ENCODE assay signal across 29 cellular contexts in the genomic region with DNA sequence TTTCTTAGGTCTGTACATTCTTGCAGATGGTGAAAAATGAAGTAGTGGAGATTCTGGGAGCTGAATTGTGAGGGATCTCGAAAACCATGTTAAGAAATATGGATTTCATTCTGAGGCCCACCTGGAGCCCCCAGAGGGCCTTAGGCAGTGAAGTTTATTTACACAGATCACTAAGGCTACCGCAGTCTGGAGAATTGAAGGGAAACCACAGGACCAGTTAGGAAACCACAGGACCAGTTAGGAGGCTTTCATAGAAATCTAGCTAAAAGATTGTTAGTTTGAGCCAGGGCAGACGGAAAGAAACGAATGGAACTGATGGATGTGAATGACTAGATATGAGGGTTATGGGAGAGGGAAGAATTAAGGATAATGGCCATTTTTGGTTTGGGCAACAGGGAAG. TPM values are rescaled to one million over a fixed set of nuclear protein-coding genes. Genes with fewer than 3 reads are reported as not detected.
DNase-seq lines count a peak whose midpoint lies in the region; ATAC-seq and TF ChIP-seq lines count a peak whose summit lies in the region.
"Had no signal": no experiment of that assay in that cellular context is flagged by ENCODE, and none has a peak within 500 bp of the region (broad histone marks: within the 10 kb centered on the region; RNA-seq: fewer than 3 reads in every experiment).

No MANE protein-coding gene starts in this region.

- H3K27ac ChIP-seq in DND-41 (ENCODE audit: low read length) = no peak overlapping the region
- no peak overlapping the region for H3K27ac ChIP-seq in SK-N-SH (ENCODE audit: low read depth in 2 of 2, low read length in 1 of 2)
- H3K27ac ChIP-seq: cardiac muscle cell, coronary artery, epithelial cell of prostate, prostate gland, thyroid gland, vagina had no signal

- intact Hi-C loops in cardiac septum (cut with DNase I) = no loop called here

- DNase-seq in DND-41 = peak; percentile 51
- peak; percentile 61 for DNase-seq in MV-4-11 (lab: John Stamatoyannopoulos, UW)
- no peak for DNase-seq in effector memory CD8-positive, alpha-beta T cell
- DNase-seq in activated CD4-positive, alpha-beta T cell treated with anti-CD3 and anti-CD28 coated beads, Interleukin-2, amount 10 ng/mL, durations not matched to agents 7 days and 5 days = no peak
- DNase-seq in cardiac septum (ENCODE audit: low spot score) = no peak
- DNase-seq in SKM-1 treated with dmso at 0.1 percent for 144 hours (lab: John Stamatoyannopoulos, UW; ENCODE audit: unreplicated experiment) = no peak
- no peak for DNase-seq in SK-N-SH
- DNase-seq: ACHN; activated gamma-delta T cell; activated T-cell treated with anti-CD3 and anti-CD28 coated beads, Interleukin-2, amount 50 U/mL, for 24 hours; BE2C; effector CD8-positive, alpha-beta T cell; immature natural killer cell; IMR-90; MG63; natural killer cell; NCI-H1694; NCI-H82; nucleus accumbens; stimulated activated CD4-positive, alpha-beta T cell treated with anti-CD3 and anti-CD28 coated beads, Interleukin-4, amount 100 ng/mL, for 1 hour; thyroid gland had no signal

- no peaks in the 10 kb centered on the region for H3K9me3 Mint-ChIP-seq in effector memory CD8-positive, alpha-beta T cell
- H3K9me3 Mint-ChIP-seq in activated CD4-positive, alpha-beta T cell treated with anti-CD3 and anti-CD28 coated beads, Interleukin-2, amount 10 ng/mL, durations not matched to agents 7 days and 5 days = no peaks in the 10 kb centered on the region
- H3K9me3 Mint-ChIP-seq: activated T-cell treated with anti-CD3 and anti-CD28 coated beads, Interleukin-2, amount 50 U/mL, for 24 hours; immature natural killer cell; natural killer cell had no signal

- TF ChIP-seq EP300 in SK-N-SH (IDR thresholded peaks at IDR 0.05; ENCODE audit: borderline replicate concordance in 1 of 2, low read depth in 1 of 2, low read length in 1 of 2) = no peak

- H3K4me3 ChIP-seq in DND-41 (ENCODE audit: low read depth in 1 of 2, low read length in 2 of 2) (no peak overlapping the region), SK-N-SH (ENCODE audit: low read depth in 2 of 2, low read length in 1 of 2) (no peak overlapping the region)
- H3K4me3 ChIP-seq: cardiac muscle cell, coronary artery, HAP-1, MG63, prostate gland, thyroid gland, vagina had no signal

- H3K79me2 ChIP-seq in DND-41 (ENCODE audit: insufficient read depth, low read length) (no peaks in the 10 kb centered on the region), SK-N-SH (ENCODE audit: insufficient read depth) (no peaks in the 10 kb centered on the region)

- H3F3A ChIP-seq in SK-N-SH (replicated peaks; ENCODE audit: insufficient read depth) = peaks cover 7% of the 10 kb centered on the region

- peaks cover 5% of the 10 kb centered on the region for H3K27me3 ChIP-seq in DND-41 (ENCODE audit: insufficient read depth, low read length, poor library complexity)
- 0 out of 2 replicates have a peak, but pooled peaks cover 5% of the 10 kb centered on the region for H3K27me3 ChIP-seq in SK-N-SH (ENCODE audit: insufficient read depth)
- H3K27me3 ChIP-seq: BE2C, cardiac muscle cell, MG63, thyroid gland, vagina had no signal

- no peak overlapping the region for H3K9ac ChIP-seq in DND-41 (ENCODE audit: low read depth, low read length)
- no peak overlapping the region for H3K9ac ChIP-seq in SK-N-SH

- POLR2A ChIA-PET in activated CD4-positive, alpha-beta T cell treated with anti-CD3 and anti-CD28 coated beads, Interleukin-2, amount 10 ng/mL, durations not matched to agents 7 days and 5 days (lab: Charles Lee) = no interaction called here
- POLR2A ChIA-PET in SK-N-SH (lab: Yijun Ruan, JAX) = no interaction called here

- H3K27me3 Mint-ChIP-seq in effector memory CD8-positive, alpha-beta T cell = peaks cover 8 to 15% of the 10 kb centered on the region in 2 donors
- peaks cover 8% of the 10 kb centered on the region for H3K27me3 Mint-ChIP-seq in activated CD4-positive, alpha-beta T cell treated with anti-CD3 and anti-CD28 coated beads, Interleukin-2, amount 10 ng/mL, durations not matched to agents 7 days and 5 days

- no peak overlapping the region; the same call in 1 of the 2 replicates for H3K4me2 ChIP-seq in DND-41 (ENCODE audit: insufficient read depth, low read length)
- H3K4me2 ChIP-seq in SK-N-SH = no peak overlapping the region

- H3K4me3 Mint-ChIP-seq in effector memory CD8-positive, alpha-beta T cell = no peak overlapping the region
- no peak overlapping the region for H3K4me3 Mint-ChIP-seq in activated CD4-positive, alpha-beta T cell treated with anti-CD3 and anti-CD28 coated beads, Interleukin-2, amount 10 ng/mL, durations not matched to agents 7 days and 5 days
- H3K4me3 Mint-ChIP-seq: activated T-cell treated with anti-CD3 and anti-CD28 coated beads, Interleukin-2, amount 50 U/mL, for 24 hours; immature natural killer cell; natural killer cell had no signal

- peaks cover 4 to 8% of the 10 kb centered on the region in 2 donors for H3K4me1 Mint-ChIP-seq in effector memory CD8-positive, alpha-beta T cell (ENCODE audit: low read depth in 2 of 2)
- H3K4me1 Mint-ChIP-seq in activated CD4-positive, alpha-beta T cell treated with anti-CD3 and anti-CD28 coated beads, Interleukin-2, amount 10 ng/mL, durations not matched to agents 7 days and 5 days = peaks cover 23% of the 10 kb centered on the region
- H3K4me1 Mint-ChIP-seq: immature natural killer cell, natural killer cell had no signal

- ATAC-seq in DND-41 (ENCODE audit: insufficient read depth, low read depth) = peak; percentile 97
- peak; percentile 58 for ATAC-seq in HG03432 (IDR thresholded peaks at IDR 0.05; ENCODE audit: unreplicated experiment)
- peak; percentile 69 for ATAC-seq in effector memory CD8-positive, alpha-beta T cell (replicated peaks)
- ATAC-seq: SK-N-SH treated with all-trans-retinoic acid at 6 μM for 48 hours had no signal

- CTCF ChIA-PET in activated CD4-positive, alpha-beta T cell treated with anti-CD3 and anti-CD28 coated beads, Interleukin-2, amount 10 ng/mL, durations not matched to agents 7 days and 5 days (lab: Charles Lee) = interaction anchor here (3.6 to 4.1 kb wide), 2 partner anchors 9 to 89 kb away, joined by 18 to 22 read pairs; no protein-coding TSS in a partner anchor
- CTCF ChIA-PET in SK-N-SH (lab: Yijun Ruan, JAX) = interaction anchor here (1.0 to 16.1 kb wide), 8 partner anchors 9 to 90 kb away, joined by 3 to 275 read pairs (median 5); no protein-coding TSS in a partner anchor

- H3K36me3 Mint-ChIP-seq in effector memory CD8-positive, alpha-beta T cell (ENCODE audit: insufficient read depth) = no peaks in the 10 kb centered on the region
- no peaks in the 10 kb centered on the region for H3K36me3 Mint-ChIP-seq in activated CD4-positive, alpha-beta T cell treated with anti-CD3 and anti-CD28 coated beads, Interleukin-2, amount 10 ng/mL, durations not matched to agents 7 days and 5 days (ENCODE audit: low read depth)
- H3K36me3 Mint-ChIP-seq: immature natural killer cell, natural killer cell had no signal

- no peaks in the 10 kb centered on the region for H4K20me1 ChIP-seq in DND-41 (ENCODE audit: insufficient read depth, low read length)
- no peaks in the 10 kb centered on the region for H4K20me1 ChIP-seq in SK-N-SH (ENCODE audit: insufficient read depth)

- H3K9me3 ChIP-seq in DND-41 (ENCODE audit: insufficient read depth, low read length, severe bottlenecking) = no peaks in the 10 kb centered on the region
- no peaks in the 10 kb centered on the region for H3K9me3 ChIP-seq in SK-N-SH
- H3K9me3 ChIP-seq: BE2C, HAP-1, MG63, prostate gland, thyroid gland, vagina had no signal

- no peak for TF ChIP-seq RAD21 in SK-N-SH (IDR thresholded peaks at IDR 0.05; ENCODE audit: low read length)

- H2AFZ ChIP-seq in DND-41 (ENCODE audit: low read depth, low read length) (no peak overlapping the region), SK-N-SH (ENCODE audit: low read depth) (no peak overlapping the region)

- H3K9me2 ChIP-seq in SK-N-SH = no peaks in the 10 kb centered on the region

- TF ChIP-seq CTCF in DND-41 (IDR thresholded peaks at IDR 0.05; ENCODE audit: borderline replicate concordance, extremely low read depth, low read length, poor library complexity, severe bottlenecking) = no peak
- no peak for TF ChIP-seq CTCF in SK-N-SH (IDR thresholded peaks at IDR 0.05)

- 74% methylated on average over 4 of the region's 4 CpGs for WGBS in SK-N-SH (ENCODE audit: low lambda C conversion rate)

- peaks cover 30% of the 10 kb centered on the region for H3K4me1 ChIP-seq in DND-41 (ENCODE audit: insufficient read depth, low read length)
- H3K4me1 ChIP-seq in SK-N-SH (ENCODE audit: control insufficient read depth in 1 of 2, insufficient read depth in 2 of 2, low read depth in 1 of 2, low read length in 1 of 2) = peaks cover 0 to 14% of the 10 kb centered on the region in 2 experiments; a peak in 3 of 4 replicates
- H3K4me1 ChIP-seq: BE2C, HAP-1, prostate gland had no signal

- no peak overlapping the region for H3K27ac Mint-ChIP-seq in effector memory CD8-positive, alpha-beta T cell
- H3K27ac Mint-ChIP-seq in activated CD4-positive, alpha-beta T cell treated with anti-CD3 and anti-CD28 coated beads, Interleukin-2, amount 10 ng/mL, durations not matched to agents 7 days and 5 days = no peak overlapping the region
- H3K27ac Mint-ChIP-seq: activated T-cell treated with anti-CD3 and anti-CD28 coated beads, Interleukin-2, amount 50 U/mL, for 24 hours; immature natural killer cell; natural killer cell had no signal

- H3K36me3 ChIP-seq in DND-41 (ENCODE audit: insufficient read depth, low read length) = no peaks in the 10 kb centered on the region
- no peaks in the 10 kb centered on the region for H3K36me3 ChIP-seq in SK-N-SH (replicated peaks in 1 of 2; ENCODE audit: control insufficient read depth in 1 of 2, insufficient read depth in 2 of 2, low read length in 1 of 2)
- H3K36me3 ChIP-seq: BE2C, cardiac muscle cell, HAP-1, MG63, prostate gland, thyroid gland, vagina had no signal

RNA-seq across cellular contexts. Expression of gene CBLN3, which starts 7.2 kb away (rescaled TPM):
- total RNA-seq in activated CD4-positive, alpha-beta T cell treated with anti-CD3 and anti-CD28 coated beads, Interleukin-2, amount 10 ng/mL, durations not matched to agents 7 days and 5 days = 1 to 10 TPM; 5.2 to 5.3 TPM
- total RNA-seq in cardiac septum = 1.2 TPM
- polyA plus RNA-seq in SK-N-SH (2012; rRNA removed) = 1.8 TPM in 2 replicates
- polyA plus RNA-seq in SK-N-SH (2012; cell fraction: cytosol; rRNA removed) = 0.92 and 0.93 TPM in 2 replicates
- polyA plus RNA-seq in SK-N-SH (2012; cell fraction: nucleus; rRNA removed) = 12.6 and 14.2 TPM in 2 replicates
- polyA plus RNA-seq: immature natural killer cell had no signal

RNA-seq across cellular contexts. Expression of gene KHNYN, which starts 7.5 kb away (rescaled TPM):
- 10 to 100 TPM; 59.7 to 71.5 TPM for total RNA-seq in activated CD4-positive, alpha-beta T cell treated with anti-CD3 and anti-CD28 coated beads, Interleukin-2, amount 10 ng/mL, durations not matched to agents 7 days and 5 days
- total RNA-seq in cardiac septum = 23.5 TPM
- 18.3 and 21.8 TPM in 2 replicates for polyA plus RNA-seq in SK-N-SH (2012; rRNA removed)
- polyA plus RNA-seq in SK-N-SH (2012; cell fraction: cytosol; rRNA removed) = 9.9 and 13.6 TPM in 2 replicates
- polyA plus RNA-seq in SK-N-SH (2012; cell fraction: nucleus; rRNA removed) = 43.9 and 56.3 TPM in 2 replicates

RNA-seq across cellular contexts. Expression of gene SDR39U1, which starts 20.3 kb away (rescaled TPM):
- 10 to 100 TPM; 52.8 to 54.9 TPM for total RNA-seq in activated CD4-positive, alpha-beta T cell treated with anti-CD3 and anti-CD28 coated beads, Interleukin-2, amount 10 ng/mL, durations not matched to agents 7 days and 5 days
- total RNA-seq in cardiac septum = 58.5 TPM
- 81.8 and 88.4 TPM in 2 replicates for polyA plus RNA-seq in SK-N-SH (2012; rRNA removed)
- 41.3 and 52.9 TPM in 2 replicates for polyA plus RNA-seq in SK-N-SH (2012; cell fraction: cytosol; rRNA removed)
- 292 and 320 TPM in 2 replicates for polyA plus RNA-seq in SK-N-SH (2012; cell fraction: nucleus; rRNA removed)

RNA-seq across cellular contexts. Expression of gene NYNRIN, which starts 23.5 kb away (rescaled TPM):
- under 1 TPM; 0.23 to 0.35 TPM for total RNA-seq in activated CD4-positive, alpha-beta T cell treated with anti-CD3 and anti-CD28 coated beads, Interleukin-2, amount 10 ng/mL, durations not matched to agents 7 days and 5 days
- total RNA-seq in cardiac septum = 5.0 TPM
- polyA plus RNA-seq in SK-N-SH (2012; rRNA removed) = 4.7 and 4.8 TPM in 2 replicates
- 1.7 and 2.7 TPM in 2 replicates for polyA plus RNA-seq in SK-N-SH (2012; cell fraction: cytosol; rRNA removed)
- polyA plus RNA-seq in SK-N-SH (2012; cell fraction: nucleus; rRNA removed) = 6.6 and 8.6 TPM in 2 replicates

RNA-seq across cellular contexts. Expression of gene NFATC4, which starts 54.3 kb away (rescaled TPM):
- total RNA-seq in activated CD4-positive, alpha-beta T cell treated with anti-CD3 and anti-CD28 coated beads, Interleukin-2, amount 10 ng/mL, durations not matched to agents 7 days and 5 days = not detected
- total RNA-seq in cardiac septum = 13.3 TPM
- polyA plus RNA-seq in SK-N-SH (2012; rRNA removed) = 24.9 and 25.3 TPM in 2 replicates
- 4.8 and 5.9 TPM in 2 replicates for polyA plus RNA-seq in SK-N-SH (2012; cell fraction: cytosol; rRNA removed)
- 152 and 250 TPM in 2 replicates for polyA plus RNA-seq in SK-N-SH (2012; cell fraction: nucleus; rRNA removed)
- total RNA-seq: natural killer cell had no signal
- polyA plus RNA-seq: immature natural killer cell had no signal

Comparison
In these comparisons a context has a peak if more than half of its experiments do, and no peak if none do; other contexts are left out.
1. DNase-seq: peak in DND-41 (single experiment) and MV-4-11 (single experiment); none in effector memory CD8-positive, alpha-beta T cell (0 of 3), activated CD4-positive, alpha-beta T cell treated with anti-CD3 and anti-CD28 coated beads, Interleukin-2, amount 10 ng/mL, durations not matched to agents 7 days and 5 days (single experiment), cardiac septum (single experiment), SKM-1 treated with dmso at 0.1 percent for 144 hours (single experiment) and SK-N-SH (single experiment).
2. Peak in every context shown above with its lines, with median percentiles within 50 percentile points of each other: ATAC-seq.